9 cellular contexts compared by ENCODE assay signal in the genomic region with DNA sequence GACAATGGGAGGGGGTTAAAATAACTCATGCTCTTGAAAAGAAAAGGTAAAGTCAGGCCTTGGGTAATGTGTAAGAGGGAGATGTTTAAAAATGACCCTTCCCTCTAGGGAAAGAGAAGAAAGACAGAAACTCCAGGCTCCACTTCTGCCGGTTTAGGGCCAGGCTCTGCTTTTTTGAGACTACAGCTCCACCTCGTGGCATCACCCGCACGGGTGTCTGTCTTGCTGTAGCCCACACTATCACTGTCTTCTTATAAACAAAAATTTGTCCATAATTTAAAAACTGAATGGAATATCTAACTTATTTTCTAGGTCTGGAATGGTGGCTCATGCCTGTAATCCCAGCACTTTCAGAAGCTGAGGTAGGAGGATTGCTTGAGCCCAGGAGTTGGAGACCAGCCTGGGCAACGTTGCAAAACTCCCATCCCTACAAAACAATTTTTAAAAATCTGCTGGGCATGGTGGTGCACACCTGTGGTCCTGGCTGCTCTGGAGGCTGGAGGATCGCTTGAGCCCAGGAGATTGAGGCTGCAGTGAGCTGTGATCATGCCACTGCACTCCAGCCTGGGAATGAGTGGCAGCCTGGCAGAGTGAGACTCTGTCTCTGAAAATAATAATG.
DNase-seq lines count a peak whose midpoint lies in the region; ATAC-seq lines count a peak whose summit lies in the region.
"Had no signal": no experiment of that assay in that cellular context is flagged by ENCODE, and none has a peak within 500 bp of the region (broad histone marks: within the 10 kb centered on the region; RNA-seq: fewer than 3 reads in every experiment).

No MANE protein-coding gene starts in this region.

- intact Hi-C loops in posterior vena cava (cut with DNase I) = loop anchor here (5.0 to 10.0 kb wide), 4 partner anchors 85 to 412 kb away; partner anchors contain the start of gene RASL11A (in 1 of the 2)

- H3K36me3 Mint-ChIP-seq in activated naive CD4-positive, alpha-beta T cell treated with anti-CD3 and anti-CD28 coated beads, Interleukin-2, amount 10 ng/mL, durations not matched to agents 7 days and 5 days = no peaks in the 10 kb centered on the region
- H3K36me3 Mint-ChIP-seq: natural killer cell treated with Interleukin-12 subunit alpha and Interleukin-12 subunit beta and Interleukin-15 and Interleukin-18, amount 100 ng/mL, for 72 hours had no signal

- peaks cover 7% of the 10 kb centered on the region for H3K4me1 Mint-ChIP-seq in activated naive CD4-positive, alpha-beta T cell treated with anti-CD3 and anti-CD28 coated beads, Interleukin-2, amount 10 ng/mL, durations not matched to agents 7 days and 5 days

- H3K36me3 ChIP-seq in Karpas-422 (ENCODE audit: insufficient read depth, low read length) = no peaks in the 10 kb centered on the region

- no peak overlapping the region for H3K27ac ChIP-seq in Karpas-422 (ENCODE audit: low read length)

- H3K4me3 Mint-ChIP-seq in activated naive CD4-positive, alpha-beta T cell treated with anti-CD3 and anti-CD28 coated beads, Interleukin-2, amount 10 ng/mL, durations not matched to agents 7 days and 5 days = no peak overlapping the region
- H3K4me3 Mint-ChIP-seq: natural killer cell treated with Interleukin-12 subunit alpha and Interleukin-12 subunit beta and Interleukin-15 and Interleukin-18, amount 100 ng/mL, for 72 hours had no signal

- no peak overlapping the region for H3K27ac Mint-ChIP-seq in activated naive CD4-positive, alpha-beta T cell treated with anti-CD3 and anti-CD28 coated beads, Interleukin-2, amount 10 ng/mL, durations not matched to agents 7 days and 5 days
- H3K27ac Mint-ChIP-seq: natural killer cell treated with Interleukin-12 subunit alpha and Interleukin-12 subunit beta and Interleukin-15 and Interleukin-18, amount 100 ng/mL, for 72 hours had no signal

- no peaks in the 10 kb centered on the region for H3K79me2 ChIP-seq in Karpas-422 (ENCODE audit: low read length)

- H3K4me1 ChIP-seq in Karpas-422 (ENCODE audit: low read length) = no peaks in the 10 kb centered on the region

- no peak overlapping the region for H3K4me2 ChIP-seq in Karpas-422 (ENCODE audit: low read depth, low read length, poor library complexity, severe bottlenecking)

- ATAC-seq in GM18873 (IDR thresholded peaks at IDR 0.05; ENCODE audit: low FRiP score, unreplicated experiment) = no peak

- H3K9me3 ChIP-seq in Karpas-422 (ENCODE audit: low read length) = no peaks in the 10 kb centered on the region

- DNase-seq in NCI-H510A treated with DMSO at 0.1 percent for 48 hours (lab: John Stamatoyannopoulos, UW) = peak; percentile 41
- no peak for DNase-seq in NCI-H510A (lab: John Stamatoyannopoulos, UW)
- DNase-seq in Karpas-422 = peak; percentile 82
- peak; percentile 45 for DNase-seq in SKM-1 (lab: John Stamatoyannopoulos, UW; ENCODE audit: unreplicated experiment)
- DNase-seq in activated naive CD4-positive, alpha-beta T cell treated with anti-CD3 and anti-CD28 coated beads, Interleukin-2, amount 10 ng/mL, durations not matched to agents 7 days and 5 days = peak; percentile 78
- DNase-seq in glomerular visceral epithelial cell (ENCODE audit: extremely low spot score) = peak; percentile 56
- DNase-seq in posterior vena cava (ENCODE audit: low spot score) = peak; percentile 89

- no peaks in the 10 kb centered on the region for H4K20me1 ChIP-seq in Karpas-422 (ENCODE audit: insufficient read depth, low read depth, low read length)

- no peaks in the 10 kb centered on the region for H3K27me3 ChIP-seq in Karpas-422 (ENCODE audit: low read length)

- H3K4me3 ChIP-seq in Karpas-422 (ENCODE audit: low read length) = no peak overlapping the region

- peaks cover 49% of the 10 kb centered on the region for H3K27me3 Mint-ChIP-seq in activated naive CD4-positive, alpha-beta T cell treated with anti-CD3 and anti-CD28 coated beads, Interleukin-2, amount 10 ng/mL, durations not matched to agents 7 days and 5 days

- CTCF ChIA-PET in activated naive CD4-positive, alpha-beta T cell treated with anti-CD3 and anti-CD28 coated beads, Interleukin-2, amount 10 ng/mL, durations not matched to agents 7 days and 5 days (lab: Charles Lee) = interaction anchor here (0.7 to 9.3 kb wide), 12 partner anchors 13 to 468 kb away, joined by 3 to 136 read pairs (median 4); no protein-coding TSS in a partner anchor

- no peaks in the 10 kb centered on the region for H3K9me2 ChIP-seq in Karpas-422 (replicated peaks; ENCODE audit: insufficient read depth, low read length)

- no peaks in the 10 kb centered on the region for H3K9me3 Mint-ChIP-seq in activated naive CD4-positive, alpha-beta T cell treated with anti-CD3 and anti-CD28 coated beads, Interleukin-2, amount 10 ng/mL, durations not matched to agents 7 days and 5 days
- H3K9me3 Mint-ChIP-seq: natural killer cell treated with Interleukin-12 subunit alpha and Interleukin-12 subunit beta and Interleukin-15 and Interleukin-18, amount 100 ng/mL, for 72 hours had no signal

- H2AFZ ChIP-seq in Karpas-422 (ENCODE audit: low read length) = no peak overlapping the region

- H3K9ac ChIP-seq in Karpas-422 (ENCODE audit: low read length) = no peak overlapping the region
